ENCODE assay signal across 8 cellular contexts in the genomic region with DNA sequence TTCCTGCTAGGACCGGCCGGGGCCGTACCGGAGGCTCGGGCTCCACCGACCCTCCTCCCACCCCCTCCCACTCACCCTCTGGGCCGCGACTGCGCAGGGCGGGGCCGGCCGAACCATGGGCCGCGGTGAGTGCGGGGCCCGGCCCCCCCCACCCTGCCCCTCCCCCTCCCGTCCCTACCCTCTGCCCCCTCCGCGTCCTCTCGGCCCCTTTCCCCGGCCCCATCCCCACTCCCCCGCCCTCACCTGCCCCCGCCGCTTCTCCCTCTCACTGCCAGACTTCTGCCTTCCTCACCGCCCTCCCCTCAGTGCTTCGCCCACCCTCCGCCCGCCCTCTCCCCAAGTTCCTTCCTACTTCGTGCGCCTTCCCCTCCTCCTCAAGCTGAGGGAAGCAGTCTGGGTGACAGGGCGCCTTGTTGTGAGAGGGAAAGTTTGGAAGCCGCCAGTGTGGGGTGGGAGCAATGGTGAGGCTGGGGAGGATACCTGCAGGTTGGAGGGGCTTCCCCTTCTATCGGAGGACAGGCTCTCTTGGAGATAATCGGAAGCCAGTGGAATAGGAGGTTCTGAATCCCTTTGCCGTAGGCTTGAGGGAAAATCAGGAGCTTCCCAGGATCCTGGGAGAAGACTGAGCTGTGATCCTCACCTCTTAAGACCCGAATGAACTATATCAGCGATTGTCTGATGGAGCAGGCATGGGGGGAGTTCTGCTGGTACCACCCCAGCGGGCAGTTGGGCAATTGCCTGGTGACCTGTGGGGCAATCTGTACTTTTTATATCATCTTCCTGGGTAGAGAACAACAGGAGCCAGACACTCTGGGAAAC. TPM values are rescaled to one million over a fixed set of nuclear protein-coding genes. Genes with fewer than 3 reads are reported as not detected.
A peak's percentile ranks its signal among the peaks of the same experiment; 100 is the strongest.
DNase-seq lines count a peak whose midpoint lies in the region; ATAC-seq and TF ChIP-seq lines count a peak whose summit lies in the region.

No MANE protein-coding gene starts in this region.

- peaks cover 22% of the 10 kb centered on the region for H3K23me2 ChIP-seq in H9 (ENCODE audit: insufficient read length, low read depth, low read length, poor library complexity, severe bottlenecking)

- H3K4me1 ChIP-seq in H9 (ENCODE audit: insufficient read depth, low read length), result peaks cover 3% of the 10 kb centered on the region; the same call in 1 of the 2 replicates
- H3K4me1 ChIP-seq in iPS DF 6.9 (ENCODE audit: control insufficient read depth, insufficient read depth, low read length), result peaks cover 5% of the 10 kb centered on the region; the same call in 1 of the 2 replicates

- H4K91ac ChIP-seq in H9 (ENCODE audit: insufficient read length, low read depth, low read length), result no peak overlapping the region

- H3K36me3 Mint-ChIP-seq in H9 (ENCODE audit: insufficient read depth in 1 of 3, low read depth in 3 of 3), result peaks cover 16 to 39% (median 39%) of the 10 kb centered on the region in 3 experiments

- H3K9ac ChIP-seq in H9 (ENCODE audit: extremely low read depth, insufficient read length, low read length), result peak overlapping the region; percentile 53

- H3K27me3 ChIP-seq in H9 (ENCODE audit: insufficient read depth, low read length) (no peaks in the 10 kb centered on the region), iPS DF 6.9 (ENCODE audit: control insufficient read depth, insufficient read depth, low read length) (no peaks in the 10 kb centered on the region)

- H3K4me1 Mint-ChIP-seq in H9, result peaks cover 35 to 52% of the 10 kb centered on the region in 2 experiments

- no peak overlapping the region for H2BK20ac ChIP-seq in H9 (ENCODE audit: low read depth, low read length, poor library complexity, severe bottlenecking)

- H2BK5ac ChIP-seq in H9 (ENCODE audit: insufficient read length, low read length), result no peak overlapping the region

- H3K4me3 ChIP-seq in astrocyte of the cerebellum (ENCODE audit: low read depth, low read length), result peak overlapping the region; percentile 81
- H3K4me3 ChIP-seq in iPS DF 6.9 (ENCODE audit: low read length), result peak overlapping the region; percentile 52; the same call in 1 of the 2 replicates

- H3K79me2 ChIP-seq in H9 (ENCODE audit: insufficient read depth, low read length), result no peaks in the 10 kb centered on the region

- peak; percentile 1 for TF ChIP-seq POLR2A in Raji (IDR thresholded peaks at IDR 0.05; ENCODE audit: insufficient read depth, low read depth, low read length)

- H2BK120ac ChIP-seq in H9 (ENCODE audit: low read depth, low read length, poor library complexity, severe bottlenecking), result no peak overlapping the region

- H4K5ac ChIP-seq in H9 (ENCODE audit: insufficient read length, low read depth, low read length), result no peak overlapping the region

- no peak overlapping the region for H2BK15ac ChIP-seq in H9 (ENCODE audit: low read depth, low read length)

- ATAC-seq in sciatic nerve, result no peak
- ATAC-seq in HG03280 (IDR thresholded peaks at IDR 0.05; ENCODE audit: unreplicated experiment), result no peak
- no peak for ATAC-seq in HG02840 (IDR thresholded peaks at IDR 0.05; ENCODE audit: low FRiP score, unreplicated experiment)

- in situ Hi-C loops in astrocyte of the cerebellum (cut with HindIII; ENCODE audit: low sequenced_read_pairs), result no loop called here

- no peak overlapping the region for H3K4ac ChIP-seq in H9 (ENCODE audit: low read depth, low read length)

- no peaks in the 10 kb centered on the region; the same call in 1 of the 2 replicates for H3K27me3 Mint-ChIP-seq in H9 (ENCODE audit: low read depth)

- peak overlapping the region; percentile 97 for H3K4me2 ChIP-seq in H9 (ENCODE audit: insufficient read depth, insufficient read length, low read length)

- H4K8ac ChIP-seq in H9 (replicated peaks; ENCODE audit: insufficient read length, low read depth, low read length), result no peak overlapping the region

- H3K23ac ChIP-seq in H9 (ENCODE audit: insufficient read length, low read depth, low read length), result no peak overlapping the region

- peak overlapping the region; percentile 100 for H3K27ac ChIP-seq in 22Rv1
- H3K27ac ChIP-seq in H9 (ENCODE audit: insufficient read length, low read depth, low read length), result no peak overlapping the region
- H3K27ac ChIP-seq in iPS DF 6.9 (ENCODE audit: low read length), result no peak overlapping the region

- WGBS in H9 (ENCODE audit: extremely low coverage, insufficient read length, low lambda C conversion rate), result no CpG with 5 or more reads among the region's 38 CpGs
- no CpG with 5 or more reads among the region's 38 CpGs for WGBS in iPS DF 6.9 (ENCODE audit: insufficient coverage, insufficient read length)

- H3K9me3 Mint-ChIP-seq in H9, result no peaks in the 10 kb centered on the region

- H3K36me3 ChIP-seq in iPS DF 6.9 (ENCODE audit: control insufficient read depth, insufficient read depth, low read length), result no peaks in the 10 kb centered on the region; the same call in 1 of the 2 replicates

- TF ChIP-seq CTCF in 22Rv1 (IDR thresholded peaks at IDR 0.05) (no peak), H9 (conservative IDR thresholded peaks at IDR 0.05) (no peak), astrocyte of the cerebellum (IDR thresholded peaks at IDR 0.05; ENCODE audit: low read depth, low read length, missing control alignments) (no peak)

- intact Hi-C loops in sciatic nerve (cut with DNase I), result no loop called here

- peak overlapping the region; percentile 51 for H3K18ac ChIP-seq in H9 (ENCODE audit: insufficient read length, low read depth, low read length)

- peak overlapping the region; percentile 96 for H3K4me3 Mint-ChIP-seq in H9

- no peaks in the 10 kb centered on the region for H4K20me1 ChIP-seq in H9 (ENCODE audit: control insufficient read depth, insufficient read depth, insufficient read length)

- no peak overlapping the region for H2AFZ ChIP-seq in H9 (ENCODE audit: low read length)

- peak overlapping the region; percentile 94 to 97 (median 95); a peak in 5 of 7 replicates for H3K27ac Mint-ChIP-seq in H9

- H3K79me1 ChIP-seq in H9 (ENCODE audit: insufficient read depth, low read depth, low read length, poor library complexity, severe bottlenecking), result no peaks in the 10 kb centered on the region

- H3K14ac ChIP-seq in H9 (ENCODE audit: insufficient read depth, low read length), result peak overlapping the region; percentile 37

- H3K9me3 ChIP-seq in H9 (ENCODE audit: control insufficient read depth, low read depth, low read length) (no peaks in the 10 kb centered on the region), iPS DF 6.9 (ENCODE audit: control insufficient read depth, insufficient read depth, low read length) (no peaks in the 10 kb centered on the region)

- H3K56ac ChIP-seq in H9 (ENCODE audit: insufficient read length, low read depth, low read length), result no peak overlapping the region

- no peak overlapping the region for H3T11ph ChIP-seq in H9 (ENCODE audit: low read length)

- no peak overlapping the region for H2AK5ac ChIP-seq in H9 (ENCODE audit: insufficient read length, low read length)

- DNase-seq in H9, result no peak
- no peak for DNase-seq in astrocyte of the cerebellum (ENCODE audit: low read depth)
- no peak for DNase-seq in iPS DF 6.9 (ENCODE audit: low read depth, low spot score)
- DNase-seq in sciatic nerve (ENCODE audit: low spot score), result peak; percentile 84

- H2BK12ac ChIP-seq in H9 (ENCODE audit: insufficient read length, low read depth, low read length), result no peak overlapping the region

RNA-seq across cellular contexts. Expression of a gene that starts 0.5 kb away (rescaled TPM):
- total RNA-seq in H9 (2021) (66.0 and 66.8 TPM in 2 replicates), sciatic nerve (76.2 TPM)

RNA-seq across cellular contexts. Expression of a gene that starts 2.8 kb away (rescaled TPM):
- 12.8 and 14.1 TPM in 2 replicates for total RNA-seq in H9 (2021)
- 34.0 TPM for total RNA-seq in sciatic nerve

RNA-seq across cellular contexts. Expression of a gene that starts 23.9 kb away (rescaled TPM):
- total RNA-seq in H9 (2021) (96.6 and 97.7 TPM in 2 replicates), sciatic nerve (104 TPM)

RNA-seq across cellular contexts. Expression of a gene that starts 26.7 kb away (rescaled TPM):
- total RNA-seq in H9 (2021), result 17.7 and 18.5 TPM in 2 replicates
- total RNA-seq in sciatic nerve, result 5.6 TPM

RNA-seq across cellular contexts. Expression of a gene that starts 35.2 kb away (rescaled TPM):
- 352 and 368 TPM in 2 replicates for total RNA-seq in H9 (2021)
- total RNA-seq in sciatic nerve, result 121 TPM
